ENCODE assay signal across 10 cellular contexts in genomic region chr13:24627090-24627714, GRCh38. TPM values are rescaled to one million over a fixed set of nuclear protein-coding genes. Genes with fewer than 3 reads are reported as not detected.
DNase-seq lines count a peak whose midpoint lies in the region; ATAC-seq and TF ChIP-seq lines count a peak whose summit lies in the region.
"Had no signal": no experiment of that assay in that cellular context is flagged by ENCODE, and none has a peak within 500 bp of the region (broad histone marks: within the 10 kb centered on the region; RNA-seq: fewer than 3 reads in every experiment).

No MANE protein-coding gene starts in this region.

- H2BK20ac ChIP-seq in IMR-90 (ENCODE audit: low read depth, low read length), result no peak overlapping the region

- 84% methylated on average over 7 of the region's 25 CpGs; no CpG with 5 or more reads in 1 of the 2 experiments for WGBS in IMR-90 (ENCODE audit: extremely low coverage in 2 of 2, insufficient read length in 1 of 2), 2 experiments

- no TSS peak for BruUV-seq in IMR-90 (replicated peaks; lab: Mats Ljungman, UMichigan)

- H3K23ac ChIP-seq in IMR-90 (ENCODE audit: low read depth, low read length), result no peak overlapping the region

- no peaks in the 10 kb centered on the region for H3K79me1 ChIP-seq in IMR-90 (ENCODE audit: low read depth in 1 of 2, low read length in 2 of 2)

- no peaks in the 10 kb centered on the region for H3K9me1 ChIP-seq in IMR-90 (ENCODE audit: insufficient read depth, low read length)

- no peak overlapping the region for H2AK5ac ChIP-seq in IMR-90 (ENCODE audit: low read depth, low read length)

- H3K4me2 ChIP-seq in IMR-90 (ENCODE audit: low read depth, low read length), result no peak overlapping the region

- intact Hi-C loops in IMR-90 (cut with micrococcal nuclease) (no loop called here), lower lobe of right lung (cut with DNase I) (no loop called here), sciatic nerve (cut with DNase I) (no loop called here)

- no peak for TF ChIP-seq POLR2A in IMR-90 (IDR thresholded peaks at IDR 0.05; ENCODE audit: low read depth, low read length)

- POLR2A ChIA-PET in IMR-90 (lab: Charles Lee; ENCODE audit: unreplicated experiment), result no interaction called here

- H3K27ac ChIP-seq in IMR-90 (ENCODE audit: insufficient read depth, low read length), result no peak overlapping the region
- no peak overlapping the region for H3K27ac ChIP-seq in lower lobe of right lung

- H3K9me3 ChIP-seq in IMR-90 (ENCODE audit: control insufficient read depth, insufficient read depth, low read length), result no peaks in the 10 kb centered on the region
- no peaks in the 10 kb centered on the region for H3K9me3 ChIP-seq in lower lobe of right lung

- dilution Hi-C loops in IMR-90 (cut with HindIII; ENCODE audit: low sequenced_read_pairs, unreplicated experiment), result no loop called here

- H3K4ac ChIP-seq in IMR-90 (ENCODE audit: low read depth, low read length), result no peak overlapping the region

- no peak overlapping the region for H3K18ac ChIP-seq in IMR-90 (ENCODE audit: low read depth, low read length)

- H2AFZ ChIP-seq in IMR-90 (replicated peaks; ENCODE audit: low read length, poor library complexity), result no peak overlapping the region

- no peak overlapping the region for H3K56ac ChIP-seq in IMR-90 (ENCODE audit: extremely low read depth, insufficient read depth, low read length)

- no peak for TF ChIP-seq RAD21 in IMR-90 (IDR thresholded peaks at IDR 0.05; ENCODE audit: low read length)

- in situ Hi-C loops in IMR-90 (cut with MboI; ENCODE audit: low sequenced_read_pairs), result no loop called here

- peaks cover 2% of the 10 kb centered on the region; the same call in 1 of the 2 replicates for H3K4me1 ChIP-seq in IMR-90 (ENCODE audit: control insufficient read depth, insufficient read depth, low read length)
- H3K4me1 ChIP-seq in lower lobe of right lung, result peaks cover 27% of the 10 kb centered on the region

- no peak overlapping the region for H3K9ac ChIP-seq in IMR-90 (ENCODE audit: low read depth, low read length)

- H4K20me1 ChIP-seq in IMR-90 (ENCODE audit: insufficient read depth, low read length), result no peaks in the 10 kb centered on the region

- H3K36me3 ChIP-seq in IMR-90 (ENCODE audit: control insufficient read depth, insufficient read depth, low read length) (no peaks in the 10 kb centered on the region), lower lobe of right lung (no peaks in the 10 kb centered on the region)

- no peak overlapping the region for H2AK9ac ChIP-seq in IMR-90 (replicated peaks; ENCODE audit: low read depth, low read length, poor library complexity)

- peak; percentile 67 for DNase-seq in AG20443 (ENCODE audit: low spot score)
- DNase-seq in IMR-90, result no peak
- DNase-seq in choroid plexus epithelial cell (ENCODE audit: low read depth), result no peak
- DNase-seq in lower lobe of right lung, result no peak
- DNase-seq in C1 segment of cervical spinal cord (lab: John Stamatoyannopoulos, UW), result no peak
- no peak for DNase-seq in activated gamma-delta T cell treated with Interleukin-2 at 50 U/mL for 16 hours
- no peak for DNase-seq in T1000 (lab: John Stamatoyannopoulos, UW)
- DNase-seq in sciatic nerve (ENCODE audit: low spot score), result no peak
- DNase-seq: NCI-H345 had no signal

- no peak overlapping the region for H2BK15ac ChIP-seq in IMR-90 (ENCODE audit: low read depth, low read length)

- H4K8ac ChIP-seq in IMR-90 (ENCODE audit: low read depth in 2 of 2, low read length in 2 of 2), result no peak overlapping the region

- no peak overlapping the region for H3K14ac ChIP-seq in IMR-90 (replicated peaks; ENCODE audit: low read depth, low read length)

- peak; percentile 28; the same call in 1 of the 2 replicates for ATAC-seq in IMR-90 (ENCODE audit: low read depth)
- ATAC-seq in lower lobe of right lung, result peak; percentile 60 to 61
- no peak for ATAC-seq in sciatic nerve

- no peak overlapping the region for H4K5ac ChIP-seq in IMR-90 (ENCODE audit: low read depth, low read length)

- no peak overlapping the region for H2BK5ac ChIP-seq in IMR-90 (ENCODE audit: low read depth, low read length, poor library complexity, severe bottlenecking)

- no peak overlapping the region for H2BK120ac ChIP-seq in IMR-90 (ENCODE audit: low read depth, low read length)

- H3K4me3 ChIP-seq in IMR-90 (ENCODE audit: insufficient read depth, low read depth, low read length) (no peak overlapping the region), choroid plexus epithelial cell (ENCODE audit: low read depth, low read length) (no peak overlapping the region), lower lobe of right lung (no peak overlapping the region)

- H4K91ac ChIP-seq in IMR-90 (ENCODE audit: insufficient read depth, low read depth, low read length), result no peak overlapping the region

- TF ChIP-seq CTCF in IMR-90 (conservative IDR thresholded peaks at IDR 0.05; ENCODE audit: low read depth, low read length) (peak; percentile 33), choroid plexus epithelial cell (conservative IDR thresholded peaks at IDR 0.05; ENCODE audit: low read depth, low read length) (peak; percentile 75), lower lobe of right lung (IDR thresholded peaks at IDR 0.05) (peak; percentile 38)

- CTCF ChIA-PET in IMR-90 (lab: Yijun Ruan, JAX), result interaction anchor here (1.1 kb wide), 1 partner anchor 44 kb away, joined by 3 read pairs; no protein-coding TSS in a partner anchor

- no peaks in the 10 kb centered on the region for H3K27me3 ChIP-seq in IMR-90 (ENCODE audit: control insufficient read depth, insufficient read depth, low read length)
- H3K27me3 ChIP-seq in lower lobe of right lung (ENCODE audit: low read depth), result no peaks in the 10 kb centered on the region

TF ChIP-seq in IMR-90, 13 proteins besides CTCF, POLR2A, EP300 and RAD21:
- no peak for TF ChIP-seq CHD1 (IDR thresholded peaks at IDR 0.05; ENCODE audit: low read depth, low read length)
- TF ChIP-seq MAZ (IDR thresholded peaks at IDR 0.05; ENCODE audit: borderline replicate concordance, low read depth, low read length), result no peak
- TF ChIP-seq BHLHE40 (IDR thresholded peaks at IDR 0.05; ENCODE audit: low read depth, low read length), result no peak
- TF ChIP-seq NFE2L2 (IDR thresholded peaks at IDR 0.05; ENCODE audit: low read depth, low read length), result no peak
- no peak for TF ChIP-seq SMC3 (IDR thresholded peaks at IDR 0.05; ENCODE audit: low read depth, low read length)
- no peak for TF ChIP-seq USF2 (IDR thresholded peaks at IDR 0.05; ENCODE audit: low read depth, low read length)
- TF ChIP-seq CEBPB (IDR thresholded peaks at IDR 0.05; ENCODE audit: low read depth, low read length), result no peak
- TF ChIP-seq FOS (IDR thresholded peaks at IDR 0.05; ENCODE audit: low read depth, low read length), result no peak
- TF ChIP-seq RFX5 (IDR thresholded peaks at IDR 0.05; ENCODE audit: low read depth, low read length), result no peak
- TF ChIP-seq MAFK (IDR thresholded peaks at IDR 0.05; ENCODE audit: low read depth, low read length), result no peak
- TF ChIP-seq MXI1 (IDR thresholded peaks at IDR 0.05; ENCODE audit: borderline replicate concordance, low read depth, low read length), result no peak
- TF ChIP-seq ELK1 (IDR thresholded peaks at IDR 0.05; ENCODE audit: borderline replicate concordance, low read depth, low read length), result no peak
- no peak for TF ChIP-seq RCOR1 (IDR thresholded peaks at IDR 0.05; ENCODE audit: insufficient replicate concordance, low read length)

RNA-seq across cellular contexts. Expression of gene ATP12A, which starts 53.0 kb away (rescaled TPM):
- total RNA-seq in IMR-90 (2012; rRNA removed), result not detected in 2 replicates
- polyA plus RNA-seq in IMR-90 (2012; rRNA removed), result not detected in 2 replicates
- not detected in 2 replicates for polyA plus RNA-seq in IMR-90 (2012; cell fraction: cytosol; rRNA removed)
- polyA plus RNA-seq in IMR-90 (2012; cell fraction: nucleus; rRNA removed; ENCODE audit: low replicate concordance), result not detected in 2 replicates
- total RNA-seq in lower lobe of right lung, result 1.3 TPM
- not detected for total RNA-seq in sciatic nerve
- total RNA-seq: glomerular endothelial cell had no signal
